In genomic region chr3:56413911-56414310, GRCh38 we compare ENCODE assay signal across 19 cellular contexts. TPM values are rescaled to one million over a fixed set of nuclear protein-coding genes. Genes with fewer than 3 reads are reported as not detected.
DNase-seq lines count a peak whose midpoint lies in the region.
"Had no signal": no experiment of that assay in that cellular context is flagged by ENCODE, and none has a peak within 500 bp of the region (broad histone marks: within the 10 kb centered on the region; RNA-seq: fewer than 3 reads in every experiment).

No MANE protein-coding gene starts in this region.

- DNase-seq in NCI-H510A treated with DMSO at 0.1 percent for 48 hours (lab: John Stamatoyannopoulos, UW) (peak; percentile 6), NCI-H510A (lab: John Stamatoyannopoulos, UW) (no peak), amniotic epithelial cell (ENCODE audit: low read depth) (peak; percentile 1), renal cortical epithelial cell (ENCODE audit: low read depth) (peak; percentile 62), SK-N-DZ (ENCODE audit: low spot score) (no peak), NCI-H748 treated with DMSO at 0.1 percent for 48 hours (lab: John Stamatoyannopoulos, UW) (no peak)
- DNase-seq in stimulated activated CD4-positive, alpha-beta T cell treated with anti-CD3 and anti-CD28 coated beads, Interleukin-2, amount 100 ng/mL, for 48 hours: no peak
- DNase-seq: BE2C; CD4-positive, CD25-positive, alpha-beta regulatory T cell; COR-L47; DMS153; KG1; MV-4-11; NCI-H187; NCI-H446; NK-92 treated with Interleukin-12 subunit alpha and Interleukin-12 subunit beta, amount 100 ng/mL, for 24 hours; SHP77 treated with DMSO at 0.1 percent for 48 hours had no signal

- H3K9ac ChIP-seq in iPS-20b (ENCODE audit: low read depth, low read length): peak overlapping the region; percentile 5; the same call in 1 of the 2 replicates

- H3K9me3 ChIP-seq in iPS-20b (ENCODE audit: insufficient read depth, low read depth, low read length): no peaks in the 10 kb centered on the region
- H3K9me3 ChIP-seq: BE2C had no signal

- H3K36me3 ChIP-seq in iPS-20b (ENCODE audit: insufficient read depth, low read depth, low read length): no peaks in the 10 kb centered on the region
- H3K36me3 ChIP-seq: BE2C had no signal

- no peaks in the 10 kb centered on the region for H3K27me3 ChIP-seq in iPS-20b (ENCODE audit: insufficient read depth, low read length)
- H3K27me3 ChIP-seq: BE2C had no signal

- H3K4me1 ChIP-seq in iPS-20b (ENCODE audit: insufficient read depth, low read length): peaks cover 7% of the 10 kb centered on the region; the same call in 1 of the 2 replicates
- H3K4me1 ChIP-seq: BE2C had no signal

- no peak overlapping the region for H3K4me3 ChIP-seq in iPS-20b (ENCODE audit: low read length)

- H3K27ac ChIP-seq in iPS-20b (ENCODE audit: low read length): no peak overlapping the region

RNA-seq across cellular contexts. Expression of gene ERC2, which starts 54.4 kb away (rescaled TPM):
- 3.1 and 6.2 TPM in 2 replicates for total RNA-seq in renal cortical epithelial cell
- 2.5 and 5.2 TPM in 2 replicates for polyA plus RNA-seq in SK-N-DZ (2014; cell fraction: cytosol; rRNA removed)
- 2.2 and 5.8 TPM in 2 replicates for polyA plus RNA-seq in SK-N-DZ (2014; cell fraction: nucleus; rRNA removed)
- total RNA-seq: CD4-positive, CD25-positive, alpha-beta regulatory T cell; OCI-LY7 had no signal
- polyA plus RNA-seq: CD4-positive, CD25-positive, alpha-beta regulatory T cell had no signal

Comparison
In these comparisons a context has a peak if more than half of its experiments do, and no peak if none do; other contexts are left out.
1. DNase-seq: peak in NCI-H510A treated with DMSO at 0.1 percent for 48 hours (single experiment), amniotic epithelial cell (single experiment) and renal cortical epithelial cell (single experiment); none in NCI-H510A (single experiment), stimulated activated CD4-positive, alpha-beta T cell treated with anti-CD3 and anti-CD28 coated beads, Interleukin-2, amount 100 ng/mL, for 48 hours (0 of 2), SK-N-DZ (single experiment) and NCI-H748 treated with DMSO at 0.1 percent for 48 hours (single experiment).